ENCODE assay signal across 13 cellular contexts in genomic region chr9:135888126-135888765, GRCh38. TPM values are rescaled to one million over a fixed set of nuclear protein-coding genes. Genes with fewer than 3 reads are reported as not detected.
DNase-seq lines count a peak whose midpoint lies in the region; ATAC-seq and TF ChIP-seq lines count a peak whose summit lies in the region.
"Had no signal": no experiment of that assay in that cellular context is flagged by ENCODE, and none has a peak within 500 bp of the region (broad histone marks: within the 10 kb centered on the region; RNA-seq: fewer than 3 reads in every experiment).

No MANE protein-coding gene starts in this region.

- H3K9me3 ChIP-seq in heart right ventricle (no peaks in the 10 kb centered on the region), right cardiac atrium (ENCODE audit: control insufficient read depth, low read length) (no peaks in the 10 kb centered on the region), esophagus squamous epithelium (no peaks in the 10 kb centered on the region)

- POLR2A ChIA-PET in WTC11 (lab: Charles Lee), result no interaction called here

- H3K36me3 ChIP-seq in heart right ventricle (no peaks in the 10 kb centered on the region), esophagus squamous epithelium (no peaks in the 10 kb centered on the region)

- H3K27ac ChIP-seq in heart right ventricle, result peak overlapping the region in 6 of 10 donors; percentile 19 to 75 (median 42)
- H3K27ac ChIP-seq in right cardiac atrium (ENCODE audit: low read length), result no peak overlapping the region
- H3K27ac ChIP-seq in esophagus squamous epithelium, result peak overlapping the region; percentile 18 to 67 (median 63)

- no peaks in the 10 kb centered on the region for H3K9me3 Mint-ChIP-seq in WTC11

- ATAC-seq in heart right ventricle (peak in 1 of 8 donors; percentile 2), right cardiac atrium (no peak), WTC11 (no peak), HG03378 (IDR thresholded peaks at IDR 0.05; ENCODE audit: unreplicated experiment) (no peak), HG02588 (IDR thresholded peaks at IDR 0.05; ENCODE audit: unreplicated experiment) (no peak)
- ATAC-seq: HepG2, PC-3 had no signal

- 85 to 87% methylated on average over 22 of the region's 22 CpGs for WGBS in heart right ventricle, 2 donors
- 83% methylated on average over 22 of the region's 22 CpGs for WGBS in right cardiac atrium
- WGBS in esophagus squamous epithelium, 2 donors, result 48 to 56% methylated on average over 7 to 9 of the region's 22 CpGs

- H3K27ac Mint-ChIP-seq in WTC11, result peak overlapping the region; percentile 85

- H3K4me3 ChIP-seq in heart right ventricle, result peak overlapping the region in 1 of 10 donors; percentile 13
- H3K4me3 ChIP-seq in right cardiac atrium (ENCODE audit: low read length), result no peak overlapping the region
- H3K4me3 ChIP-seq in esophagus squamous epithelium, result peak overlapping the region in 1 of 4 donors; percentile 34
- no peak overlapping the region for H3K4me3 ChIP-seq in foreskin fibroblast (ENCODE audit: low read depth in 1 of 2, low read length in 2 of 2)

- DNase-seq in heart right ventricle (no peak), right cardiac atrium (no peak), WTC11 (ENCODE audit: low spot score) (no peak), esophagus squamous epithelium (lab: John Stamatoyannopoulos, UW) (no peak), foreskin fibroblast (no peak), nucleus accumbens (lab: John Stamatoyannopoulos, UW) (no peak)
- DNase-seq: amniotic stem cell, NCI-H1694 treated with DMSO at 0.1 percent for 48 hours, PC-3 had no signal

- H3K27me3 ChIP-seq in heart right ventricle (no peaks in the 10 kb centered on the region), right cardiac atrium (ENCODE audit: control insufficient read depth, insufficient read depth) (no peaks in the 10 kb centered on the region), esophagus squamous epithelium (no peaks in the 10 kb centered on the region)

- TF ChIP-seq CTCF in heart right ventricle (IDR thresholded peaks at IDR 0.05) (no peak), WTC11 (IDR thresholded peaks at IDR 0.05) (no peak), esophagus squamous epithelium (IDR thresholded peaks at IDR 0.05) (no peak), foreskin fibroblast (IDR thresholded peaks at IDR 0.05; ENCODE audit: low read depth, low read length) (no peak)

- CTCF ChIA-PET in WTC11 (lab: Charles Lee), result interaction anchor here (0.7 to 2.7 kb wide), 2 partner anchors 194 to 250 kb away, joined by 5 to 9 read pairs; no protein-coding TSS in a partner anchor

- intact Hi-C loops in heart right ventricle (cut with DNase I) (no loop called here), right cardiac atrium (cut with DNase I) (loop anchor here in 1 of 4 donors (10.0 kb wide), 1 partner anchor 237 kb away; no protein-coding TSS in a partner anchor), esophagus squamous epithelium (cut with DNase I) (no loop called here)

- H3K4me1 ChIP-seq in heart right ventricle (peaks cover 34 to 98% (median 67%) of the 10 kb centered on the region in 9 donors), right cardiac atrium (ENCODE audit: control insufficient read depth, insufficient read depth, low read length) (peaks cover 32% of the 10 kb centered on the region), esophagus squamous epithelium (peaks cover 46 to 99% (median 63%) of the 10 kb centered on the region in 3 donors)

- no peaks in the 10 kb centered on the region for H3K36me3 Mint-ChIP-seq in WTC11

- TF ChIP-seq POLR2A in esophagus squamous epithelium (IDR thresholded peaks at IDR 0.05), result no peak

- no peak overlapping the region for H3K4me3 Mint-ChIP-seq in WTC11
- H3K4me3 Mint-ChIP-seq: nephron had no signal

- H3K4me1 Mint-ChIP-seq in WTC11, result peaks cover 87% of the 10 kb centered on the region

- H3K27me3 Mint-ChIP-seq in WTC11 (ENCODE audit: low read depth), result no peaks in the 10 kb centered on the region; the same call in 1 of the 2 replicates

TF ChIP-seq in WTC11, 78 proteins besides CTCF, POLR2A, EP300 and RAD21:
- no peak for TF ChIP-seq NFE2L1 (CRISPR knock-in tag; IDR thresholded peaks at IDR 0.05)
- TF ChIP-seq JUN (CRISPR knock-in tag; IDR thresholded peaks at IDR 0.05), result 0 out of 2 replicates have a peak, but pooled peaks have one; percentile 18
- TF ChIP-seq, protein P1, sequence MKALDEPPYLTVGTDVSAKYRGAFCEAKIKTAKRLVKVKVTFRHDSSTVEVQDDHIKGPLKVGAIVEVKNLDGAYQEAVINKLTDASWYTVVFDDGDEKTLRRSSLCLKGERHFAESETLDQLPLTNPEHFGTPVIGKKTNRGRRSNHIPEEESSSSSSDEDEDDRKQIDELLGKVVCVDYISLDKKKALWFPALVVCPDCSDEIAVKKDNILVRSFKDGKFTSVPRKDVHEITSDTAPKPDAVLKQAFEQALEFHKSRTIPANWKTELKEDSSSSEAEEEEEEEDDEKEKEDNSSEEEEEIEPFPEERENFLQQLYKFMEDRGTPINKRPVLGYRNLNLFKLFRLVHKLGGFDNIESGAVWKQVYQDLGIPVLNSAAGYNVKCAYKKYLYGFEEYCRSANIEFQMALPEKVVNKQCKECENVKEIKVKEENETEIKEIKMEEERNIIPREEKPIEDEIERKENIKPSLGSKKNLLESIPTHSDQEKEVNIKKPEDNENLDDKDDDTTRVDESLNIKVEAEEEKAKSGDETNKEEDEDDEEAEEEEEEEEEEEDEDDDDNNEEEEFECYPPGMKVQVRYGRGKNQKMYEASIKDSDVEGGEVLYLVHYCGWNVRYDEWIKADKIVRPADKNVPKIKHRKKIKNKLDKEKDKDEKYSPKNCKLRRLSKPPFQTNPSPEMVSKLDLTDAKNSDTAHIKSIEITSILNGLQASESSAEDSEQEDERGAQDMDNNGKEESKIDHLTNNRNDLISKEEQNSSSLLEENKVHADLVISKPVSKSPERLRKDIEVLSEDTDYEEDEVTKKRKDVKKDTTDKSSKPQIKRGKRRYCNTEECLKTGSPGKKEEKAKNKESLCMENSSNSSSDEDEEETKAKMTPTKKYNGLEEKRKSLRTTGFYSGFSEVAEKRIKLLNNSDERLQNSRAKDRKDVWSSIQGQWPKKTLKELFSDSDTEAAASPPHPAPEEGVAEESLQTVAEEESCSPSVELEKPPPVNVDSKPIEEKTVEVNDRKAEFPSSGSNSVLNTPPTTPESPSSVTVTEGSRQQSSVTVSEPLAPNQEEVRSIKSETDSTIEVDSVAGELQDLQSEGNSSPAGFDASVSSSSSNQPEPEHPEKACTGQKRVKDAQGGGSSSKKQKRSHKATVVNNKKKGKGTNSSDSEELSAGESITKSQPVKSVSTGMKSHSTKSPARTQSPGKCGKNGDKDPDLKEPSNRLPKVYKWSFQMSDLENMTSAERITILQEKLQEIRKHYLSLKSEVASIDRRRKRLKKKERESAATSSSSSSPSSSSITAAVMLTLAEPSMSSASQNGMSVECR (CRISPR knock-in tag; IDR thresholded peaks at IDR 0.05; ENCODE audit: borderline replicate concordance), result 0 out of 2 replicates have a peak, but pooled peaks have one; percentile 13

RNA-seq across cellular contexts. Expression of gene CAMSAP1, which starts 19.1 kb away (rescaled TPM):
- 10 to 100 TPM; 15.6 to 25.0 (median 20.6) TPM for total RNA-seq in heart right ventricle
- polyA plus RNA-seq in heart right ventricle, result 10 to 100 TPM in 1 of 2 donors, 1 to 10 TPM in 1; 6.7 to 10.5 TPM
- 10 to 100 TPM; 13.9 to 22.8 (median 18.3) TPM for total RNA-seq in right cardiac atrium
- 10.0 TPM for polyA plus RNA-seq in right cardiac atrium
- 33.5 to 40.5 TPM (median 35.8 TPM) in 3 replicates for total RNA-seq in WTC11 (2021)
- 10 to 100 TPM; 31.2 to 85.3 (median 51.6) TPM for total RNA-seq in esophagus squamous epithelium
